In the genomic region with DNA sequence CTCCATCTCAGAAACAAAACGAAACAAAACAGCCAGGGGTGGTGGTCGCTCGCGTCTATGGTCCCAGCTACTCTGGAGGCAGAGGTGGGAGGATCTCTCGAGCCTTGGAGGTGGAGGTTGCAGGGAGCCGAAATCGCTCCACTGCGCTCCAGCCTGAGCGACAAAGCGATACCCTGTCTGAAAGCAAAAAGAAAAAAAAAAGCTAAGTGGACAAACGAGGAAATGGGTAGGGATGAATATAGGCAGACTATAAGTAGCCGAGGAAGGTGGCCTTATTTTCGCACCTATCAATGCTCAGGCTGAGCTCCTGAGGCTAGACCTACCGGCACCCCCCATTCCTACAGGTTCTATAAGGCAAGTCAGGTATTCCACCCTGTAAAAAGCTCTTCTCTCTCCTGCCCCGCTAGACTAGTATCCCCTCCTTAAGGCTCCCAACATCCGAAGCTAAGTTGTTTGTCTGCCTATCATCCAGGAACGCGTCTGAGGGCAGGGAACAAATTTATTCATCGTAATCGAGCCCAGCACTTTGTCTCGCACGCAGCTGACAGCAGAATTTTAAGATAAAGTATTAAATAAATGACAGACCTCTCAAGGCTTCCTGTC, we compare ENCODE assay signal across 8 cellular contexts. TPM values are rescaled to one million over a fixed set of nuclear protein-coding genes. Genes with fewer than 3 reads are reported as not detected.
DNase-seq lines count a peak whose midpoint lies in the region; ATAC-seq and TF ChIP-seq lines count a peak whose summit lies in the region.

No MANE protein-coding gene starts in this region.

- ATAC-seq in GM21447 (IDR thresholded peaks at IDR 0.05; ENCODE audit: unreplicated experiment): peak; percentile 37
- peak; percentile 6 for ATAC-seq in HG03575 (IDR thresholded peaks at IDR 0.05; ENCODE audit: extremely low read depth, insufficient number of reproducible peaks, low FRiP score, unreplicated experiment)
- ATAC-seq in T-cell (replicated peaks in 1 of 4): peak; percentile 37 to 55 (median 46)
- ATAC-seq in natural killer cell: peak; percentile 25 to 35 (median 30)

- intact Hi-C loops in natural killer cell (cut with micrococcal nuclease): loop anchor here (1.0 to 10.0 kb wide), 3 partner anchors 10 to 456 kb away; a partner anchor contains a TSS

- peaks cover 31 to 44% (median 35%) of the 10 kb centered on the region in 3 donors for H3K4me1 Mint-ChIP-seq in T-cell
- H3K4me1 Mint-ChIP-seq in endothelial cell (ENCODE audit: unreplicated experiment): peaks cover 15% of the 10 kb centered on the region
- H3K4me1 Mint-ChIP-seq in natural killer cell: peaks cover 17 to 29% of the 10 kb centered on the region in 2 donors

- H3K27me3 Mint-ChIP-seq in T-cell: no peaks in the 10 kb centered on the region
- peaks cover 4% of the 10 kb centered on the region for H3K27me3 Mint-ChIP-seq in endothelial cell (ENCODE audit: unreplicated experiment)
- no peaks in the 10 kb centered on the region for H3K27me3 Mint-ChIP-seq in natural killer cell (ENCODE audit: low read depth in 2 of 2)

- H3K9me3 Mint-ChIP-seq in T-cell (no peaks in the 10 kb centered on the region), endothelial cell (ENCODE audit: unreplicated experiment) (no peaks in the 10 kb centered on the region), natural killer cell (no peaks in the 10 kb centered on the region)

- TF ChIP-seq CTCF in endothelial cell (IDR thresholded peaks at IDR 0.05; ENCODE audit: unreplicated experiment) (no peak), natural killer cell (IDR thresholded peaks at IDR 0.05) (no peak)

- POLR2A ChIA-PET in T-cell (lab: Charles Lee): interaction anchor here (0.5 to 1.7 kb wide), 12 partner anchors 9 to 750 kb away, joined by 3 to 24 read pairs (median 4); a partner anchor contains a TSS

- H3K36me3 Mint-ChIP-seq in T-cell (peaks cover 15% of the 10 kb centered on the region), endothelial cell (ENCODE audit: low read depth, unreplicated experiment) (peaks cover 4% of the 10 kb centered on the region), natural killer cell (no peaks in the 10 kb centered on the region)

- DNase-seq in GF-D8 (lab: John Stamatoyannopoulos, UW): peak; percentile 48
- peak in 10 of 34 experiments; percentile 2 to 26 (median 8) for DNase-seq in T-cell
- DNase-seq in endothelial cell (ENCODE audit: low spot score): no peak
- DNase-seq in natural killer cell: peak; percentile 26
- DNase-seq in SK-N-DZ (ENCODE audit: low spot score): no peak
- DNase-seq in OCI-M1 (lab: John Stamatoyannopoulos, UW): no peak

- H3K27ac Mint-ChIP-seq in T-cell: peak overlapping the region; percentile 96 to 99
- peak overlapping the region; percentile 89 for H3K27ac Mint-ChIP-seq in endothelial cell (ENCODE audit: unreplicated experiment)
- H3K27ac Mint-ChIP-seq in natural killer cell: peak overlapping the region; percentile 89 to 95

- CTCF ChIA-PET in T-cell (lab: Charles Lee): interaction anchor here (0.8 to 1.9 kb wide), 3 partner anchors 9 to 457 kb away, joined by 3 to 21 read pairs (median 5); a partner anchor contains a TSS

- peak overlapping the region; percentile 94 to 100 (median 98) for H3K4me3 Mint-ChIP-seq in T-cell
- peak overlapping the region; percentile 99 for H3K4me3 Mint-ChIP-seq in endothelial cell (ENCODE audit: unreplicated experiment)
- H3K4me3 Mint-ChIP-seq in natural killer cell: peak overlapping the region; percentile 98

RNA-seq across cellular contexts. Expression of a gene that starts 0.6 kb away (rescaled TPM):
- total RNA-seq in T-cell (10 to 100 TPM; 27.8 to 46.8 (median 39.7) TPM), endothelial cell (ENCODE audit: unreplicated experiment) (19.2 TPM), natural killer cell (10 to 100 TPM; 24.3 to 31.8 (median 25.4) TPM)
- polyA plus RNA-seq in SK-N-DZ (2014; cell fraction: cytosol; rRNA removed): 18.3 and 20.2 TPM in 2 replicates
- 29.9 and 31.4 TPM in 2 replicates for polyA plus RNA-seq in SK-N-DZ (2014; cell fraction: nucleus; rRNA removed)

RNA-seq across cellular contexts. Expression of a gene that starts 9.5 kb away (rescaled TPM):
- total RNA-seq in T-cell (10 to 100 TPM; 56.0 to 64.9 (median 60.8) TPM), endothelial cell (ENCODE audit: unreplicated experiment) (70.0 TPM), natural killer cell (10 to 100 TPM; 38.0 to 43.3 (median 41.4) TPM)
- 11.8 and 18.6 TPM in 2 replicates for polyA plus RNA-seq in SK-N-DZ (2014; cell fraction: cytosol; rRNA removed)
- 53.3 and 57.7 TPM in 2 replicates for polyA plus RNA-seq in SK-N-DZ (2014; cell fraction: nucleus; rRNA removed)

Comparison
In these comparisons a context has a peak if more than half of its experiments do, and no peak if none do; other contexts are left out.
1. DNase-seq: peak in GF-D8 (single experiment) and natural killer cell (single experiment); none in endothelial cell (single experiment), SK-N-DZ (single experiment) and OCI-M1 (single experiment).
2. Peak in every context shown above with its lines, with median percentiles within 50 percentile points of each other: ATAC-seq, H3K27ac Mint-ChIP-seq and H3K4me3 Mint-ChIP-seq.